In genomic region chr6:4021133-4021861, GRCh38 we compare ENCODE assay signal across 1 cellular context.
TF ChIP-seq lines count a peak whose summit lies in the region.

No MANE protein-coding gene starts in this region.

TF ChIP-seq in HepG2, 621 proteins besides CTCF, POLR2A, EP300 and RAD21 (continued from another document and continues in another):
- TF ChIP-seq PREB (CRISPR knock-in tag; IDR thresholded peaks at IDR 0.05): peak; percentile 94; the same call in 1 of the 2 replicates
- no peak for TF ChIP-seq PCBP2 (optimal IDR thresholded peaks at IDR 0.05; ENCODE audit: low read depth, low read length, poor library complexity, severe bottlenecking)
- 0 out of 2 replicates have a peak, but pooled peaks have one; percentile 74 for TF ChIP-seq XBP1 (CRISPR knock-in tag; IDR thresholded peaks at IDR 0.05)
- TF ChIP-seq ZNF577 (CRISPR knock-in tag; IDR thresholded peaks at IDR 0.05; ENCODE audit: borderline replicate concordance, low read depth): 0 out of 2 replicates have a peak, but pooled peaks have one; percentile 4
- peak; percentile 42; the same call in 1 of the 2 replicates for TF ChIP-seq ZFP82 (CRISPR knock-in tag; IDR thresholded peaks at IDR 0.05; ENCODE audit: borderline replicate concordance)
- no peak for TF ChIP-seq ZNF530 (CRISPR knock-in tag; IDR thresholded peaks at IDR 0.05; ENCODE audit: low read depth)
- TF ChIP-seq, protein P1, sequence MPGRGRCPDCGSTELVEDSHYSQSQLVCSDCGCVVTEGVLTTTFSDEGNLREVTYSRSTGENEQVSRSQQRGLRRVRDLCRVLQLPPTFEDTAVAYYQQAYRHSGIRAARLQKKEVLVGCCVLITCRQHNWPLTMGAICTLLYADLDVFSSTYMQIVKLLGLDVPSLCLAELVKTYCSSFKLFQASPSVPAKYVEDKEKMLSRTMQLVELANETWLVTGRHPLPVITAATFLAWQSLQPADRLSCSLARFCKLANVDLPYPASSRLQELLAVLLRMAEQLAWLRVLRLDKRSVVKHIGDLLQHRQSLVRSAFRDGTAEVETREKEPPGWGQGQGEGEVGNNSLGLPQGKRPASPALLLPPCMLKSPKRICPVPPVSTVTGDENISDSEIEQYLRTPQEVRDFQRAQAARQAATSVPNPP (CRISPR knock-in tag; IDR thresholded peaks at IDR 0.05): peak; percentile 79; the same call in 1 of the 2 replicates
- peak; percentile 59; the same call in 1 of the 2 replicates for TF ChIP-seq ZNF773 (CRISPR knock-in tag; IDR thresholded peaks at IDR 0.05; ENCODE audit: borderline replicate concordance)
- TF ChIP-seq EED (CRISPR knock-in tag; IDR thresholded peaks at IDR 0.05): peak; percentile 79; the same call in 1 of the 2 replicates
- no peak; the same call in 1 of the 2 replicates for TF ChIP-seq ZNF101 (CRISPR knock-in tag; IDR thresholded peaks at IDR 0.05; ENCODE audit: borderline replicate concordance, low read depth)
- TF ChIP-seq CREB3 (CRISPR knock-in tag; IDR thresholded peaks at IDR 0.05): no peak
- TF ChIP-seq HNRNPLL (IDR thresholded peaks at IDR 0.05; ENCODE audit: low read depth, low read length, poor library complexity, severe bottlenecking): peak; percentile 96
- no peak for TF ChIP-seq ZNF382 (CRISPR knock-in tag; IDR thresholded peaks at IDR 0.05; ENCODE audit: borderline replicate concordance)
- TF ChIP-seq ATF3 (CRISPR knock-in tag; IDR thresholded peaks at IDR 0.05): peak; percentile 41; the same call in 1 of the 2 replicates
- TF ChIP-seq ZSCAN29 (CRISPR knock-in tag; conservative IDR thresholded peaks at IDR 0.05): peak; percentile 97
- TF ChIP-seq STAG1 (CRISPR knock-in tag; IDR thresholded peaks at IDR 0.05): no peak
- 0 out of 2 replicates have a peak, but pooled peaks have one; percentile 48 for TF ChIP-seq ZNF644 (CRISPR knock-in tag; IDR thresholded peaks at IDR 0.05; ENCODE audit: low read depth)
- no peak; the same call in 1 of the 2 replicates for TF ChIP-seq ESRRA (CRISPR knock-in tag; IDR thresholded peaks at IDR 0.05; ENCODE audit: low read depth)
- TF ChIP-seq ZNF549 (CRISPR knock-in tag; IDR thresholded peaks at IDR 0.05): no peak
- TF ChIP-seq, protein P2, sequence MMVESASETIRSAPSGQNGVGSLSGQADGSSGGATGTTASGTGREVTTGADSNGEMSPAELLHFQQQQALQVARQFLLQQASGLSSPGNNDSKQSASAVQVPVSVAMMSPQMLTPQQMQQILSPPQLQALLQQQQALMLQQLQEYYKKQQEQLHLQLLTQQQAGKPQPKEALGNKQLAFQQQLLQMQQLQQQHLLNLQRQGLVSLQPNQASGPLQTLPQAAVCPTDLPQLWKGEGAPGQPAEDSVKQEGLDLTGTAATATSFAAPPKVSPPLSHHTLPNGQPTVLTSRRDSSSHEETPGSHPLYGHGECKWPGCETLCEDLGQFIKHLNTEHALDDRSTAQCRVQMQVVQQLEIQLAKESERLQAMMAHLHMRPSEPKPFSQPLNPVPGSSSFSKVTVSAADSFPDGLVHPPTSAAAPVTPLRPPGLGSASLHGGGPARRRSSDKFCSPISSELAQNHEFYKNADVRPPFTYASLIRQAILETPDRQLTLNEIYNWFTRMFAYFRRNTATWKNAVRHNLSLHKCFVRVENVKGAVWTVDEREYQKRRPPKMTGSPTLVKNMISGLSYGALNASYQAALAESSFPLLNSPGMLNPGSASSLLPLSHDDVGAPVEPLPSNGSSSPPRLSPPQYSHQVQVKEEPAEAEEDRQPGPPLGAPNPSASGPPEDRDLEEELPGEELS (CRISPR knock-in tag; IDR thresholded peaks at IDR 0.05): peak; percentile 62
- peak; percentile 62; the same call in 1 of the 2 replicates for TF ChIP-seq ARID5B (CRISPR knock-in tag; IDR thresholded peaks at IDR 0.05)
- peak; percentile 96 for TF ChIP-seq TOPORS (CRISPR knock-in tag; IDR thresholded peaks at IDR 0.05)
- no peak for TF ChIP-seq MAF1 (CRISPR knock-in tag; IDR thresholded peaks at IDR 0.05; ENCODE audit: borderline replicate concordance)
- TF ChIP-seq PCBP1 (IDR thresholded peaks at IDR 0.05; ENCODE audit: borderline replicate concordance, low read depth, low read length): peak; percentile 61; the same call in 1 of the 2 replicates
- TF ChIP-seq TMF1 (CRISPR knock-in tag; IDR thresholded peaks at IDR 0.05; ENCODE audit: low read depth): peak; percentile 96
- peak; percentile 47; the same call in 1 of the 2 replicates for TF ChIP-seq BHLHE40 (IDR thresholded peaks at IDR 0.05; ENCODE audit: low read length)
- TF ChIP-seq, protein P3, sequence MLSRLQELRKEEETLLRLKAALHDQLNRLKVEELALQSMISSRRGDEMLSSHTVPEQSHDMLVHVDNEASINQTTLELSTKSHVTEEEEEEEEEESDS (CRISPR knock-in tag; IDR thresholded peaks at IDR 0.05; ENCODE audit: borderline replicate concordance): peak; percentile 83; the same call in 1 of the 2 replicates
- peak; percentile 85 for TF ChIP-seq ZNF747 (CRISPR knock-in tag; IDR thresholded peaks at IDR 0.05; ENCODE audit: borderline replicate concordance)
- TF ChIP-seq MAFK (conservative IDR thresholded peaks at IDR 0.05 in 1 of 2, IDR thresholded peaks at IDR 0.05 in 1 of 2; ENCODE audit: low read length in 2 of 2): no peak
- TF ChIP-seq RBM39 (IDR thresholded peaks at IDR 0.05; ENCODE audit: low read depth, low read length, poor library complexity, severe bottlenecking): peak; percentile 90
- peak; percentile 83 for TF ChIP-seq PHF21A (CRISPR knock-in tag; IDR thresholded peaks at IDR 0.05)
- no peak for TF ChIP-seq CBX2 (IDR thresholded peaks at IDR 0.05; ENCODE audit: low read depth, low read length)
- no peak for TF ChIP-seq CBX2 (CRISPR knock-in tag; IDR thresholded peaks at IDR 0.05; ENCODE audit: low read depth)
- TF ChIP-seq REPIN1 (CRISPR knock-in tag; IDR thresholded peaks at IDR 0.05; ENCODE audit: borderline replicate concordance, low read depth): peak; percentile 92
- TF ChIP-seq ZKSCAN1 (IDR thresholded peaks at IDR 0.05; ENCODE audit: low read length): 0 out of 2 replicates have a peak, but pooled peaks have one; percentile 18
- TF ChIP-seq SP4 (CRISPR knock-in tag; IDR thresholded peaks at IDR 0.05): peak; percentile 53; the same call in 1 of the 2 replicates
- 0 out of 2 replicates have a peak, but pooled peaks have one; percentile 24 for TF ChIP-seq ZNF333 (CRISPR knock-in tag; IDR thresholded peaks at IDR 0.05; ENCODE audit: borderline replicate concordance)
- peak; percentile 61 for TF ChIP-seq NAIF1 (CRISPR knock-in tag; IDR thresholded peaks at IDR 0.05; ENCODE audit: borderline replicate concordance)
- TF ChIP-seq IRF2 (CRISPR knock-in tag; IDR thresholded peaks at IDR 0.05): peak; percentile 87; the same call in 1 of the 2 replicates
- no peak for TF ChIP-seq KDM3A (CRISPR knock-in tag; IDR thresholded peaks at IDR 0.05; ENCODE audit: low read depth)
- TF ChIP-seq TAF15 (IDR thresholded peaks at IDR 0.05; ENCODE audit: low read depth, low read length, poor library complexity, severe bottlenecking): peak; percentile 94
- TF ChIP-seq, protein P4, sequence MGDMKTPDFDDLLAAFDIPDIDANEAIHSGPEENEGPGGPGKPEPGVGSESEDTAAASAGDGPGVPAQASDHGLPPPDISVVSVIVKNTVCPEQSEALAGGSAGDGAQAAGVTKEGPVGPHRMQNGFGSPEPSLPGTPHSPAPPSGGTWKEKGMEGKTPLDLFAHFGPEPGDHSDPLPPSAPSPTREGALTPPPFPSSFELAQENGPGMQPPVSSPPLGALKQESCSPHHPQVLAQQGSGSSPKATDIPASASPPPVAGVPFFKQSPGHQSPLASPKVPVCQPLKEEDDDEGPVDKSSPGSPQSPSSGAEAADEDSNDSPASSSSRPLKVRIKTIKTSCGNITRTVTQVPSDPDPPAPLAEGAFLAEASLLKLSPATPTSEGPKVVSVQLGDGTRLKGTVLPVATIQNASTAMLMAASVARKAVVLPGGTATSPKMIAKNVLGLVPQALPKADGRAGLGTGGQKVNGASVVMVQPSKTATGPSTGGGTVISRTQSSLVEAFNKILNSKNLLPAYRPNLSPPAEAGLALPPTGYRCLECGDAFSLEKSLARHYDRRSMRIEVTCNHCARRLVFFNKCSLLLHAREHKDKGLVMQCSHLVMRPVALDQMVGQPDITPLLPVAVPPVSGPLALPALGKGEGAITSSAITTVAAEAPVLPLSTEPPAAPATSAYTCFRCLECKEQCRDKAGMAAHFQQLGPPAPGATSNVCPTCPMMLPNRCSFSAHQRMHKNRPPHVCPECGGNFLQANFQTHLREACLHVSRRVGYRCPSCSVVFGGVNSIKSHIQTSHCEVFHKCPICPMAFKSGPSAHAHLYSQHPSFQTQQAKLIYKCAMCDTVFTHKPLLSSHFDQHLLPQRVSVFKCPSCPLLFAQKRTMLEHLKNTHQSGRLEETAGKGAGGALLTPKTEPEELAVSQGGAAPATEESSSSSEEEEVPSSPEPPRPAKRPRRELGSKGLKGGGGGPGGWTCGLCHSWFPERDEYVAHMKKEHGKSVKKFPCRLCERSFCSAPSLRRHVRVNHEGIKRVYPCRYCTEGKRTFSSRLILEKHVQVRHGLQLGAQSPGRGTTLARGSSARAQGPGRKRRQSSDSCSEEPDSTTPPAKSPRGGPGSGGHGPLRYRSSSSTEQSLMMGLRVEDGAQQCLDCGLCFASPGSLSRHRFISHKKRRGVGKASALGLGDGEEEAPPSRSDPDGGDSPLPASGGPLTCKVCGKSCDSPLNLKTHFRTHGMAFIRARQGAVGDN (CRISPR knock-in tag; IDR thresholded peaks at IDR 0.05): peak; percentile 95
- TF ChIP-seq KDM5B (CRISPR knock-in tag; IDR thresholded peaks at IDR 0.05; ENCODE audit: borderline replicate concordance): peak; percentile 88
- TF ChIP-seq, protein P5, sequence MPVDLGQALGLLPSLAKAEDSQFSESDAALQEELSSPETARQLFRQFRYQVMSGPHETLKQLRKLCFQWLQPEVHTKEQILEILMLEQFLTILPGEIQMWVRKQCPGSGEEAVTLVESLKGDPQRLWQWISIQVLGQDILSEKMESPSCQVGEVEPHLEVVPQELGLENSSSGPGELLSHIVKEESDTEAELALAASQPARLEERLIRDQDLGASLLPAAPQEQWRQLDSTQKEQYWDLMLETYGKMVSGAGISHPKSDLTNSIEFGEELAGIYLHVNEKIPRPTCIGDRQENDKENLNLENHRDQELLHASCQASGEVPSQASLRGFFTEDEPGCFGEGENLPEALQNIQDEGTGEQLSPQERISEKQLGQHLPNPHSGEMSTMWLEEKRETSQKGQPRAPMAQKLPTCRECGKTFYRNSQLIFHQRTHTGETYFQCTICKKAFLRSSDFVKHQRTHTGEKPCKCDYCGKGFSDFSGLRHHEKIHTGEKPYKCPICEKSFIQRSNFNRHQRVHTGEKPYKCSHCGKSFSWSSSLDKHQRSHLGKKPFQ (CRISPR knock-in tag; IDR thresholded peaks at IDR 0.05; ENCODE audit: insufficient replicate concordance): peak; percentile 60
- peak; percentile 72 for TF ChIP-seq HDAC1 (CRISPR knock-in tag; IDR thresholded peaks at IDR 0.05)
- no peak for TF ChIP-seq ZNF878 (CRISPR knock-in tag; IDR thresholded peaks at IDR 0.05)
- peak; percentile 94; the same call in 1 of the 2 replicates for TF ChIP-seq CSRNP1 (CRISPR knock-in tag; IDR thresholded peaks at IDR 0.05)
